In genomic region chr19:48303367-48303766, GRCh38 we compare ENCODE assay signal across 27 cellular contexts.
"Had no signal": no experiment of that assay in that cellular context is flagged by ENCODE, and none has a peak within 500 bp of the region (broad histone marks: within the 10 kb centered on the region; RNA-seq: fewer than 3 reads in every experiment).

No MANE protein-coding gene starts in this region.

- H3K9me3 Mint-ChIP-seq: mesothelial cell of epicardium, naive B cell, natural killer cell, nephron progenitor cell, neural progenitor cell had no signal

- H3K9me3 ChIP-seq: heart right ventricle, left lung, lower lobe of right lung, ovary, right atrium auricular region, right lobe of liver, stomach, testis, thyroid gland, transverse colon, upper lobe of left lung had no signal

- H3K36me3 Mint-ChIP-seq: mesothelial cell of epicardium, naive B cell, natural killer cell, neural progenitor cell had no signal

- H3K4me3 ChIP-seq: heart right ventricle, hepatocyte, left lung, lower lobe of right lung, neural progenitor cell, ovary, right atrium auricular region, right lobe of liver, smooth muscle cell, stomach, testis, thyroid gland, transverse colon, upper lobe of left lung had no signal

- H3K27ac Mint-ChIP-seq: mesothelial cell of epicardium, naive B cell, natural killer cell, nephron progenitor cell, neural progenitor cell, progenitor cell of endocrine pancreas had no signal

- H3K27me3 ChIP-seq: hepatocyte, left lung, neural progenitor cell, ovary, right atrium auricular region, right lobe of liver, stomach, testis, thyroid gland, transverse colon, upper lobe of left lung had no signal

- H3K4me3 Mint-ChIP-seq: mesothelial cell of epicardium, naive B cell, natural killer cell, nephron progenitor cell, neural progenitor cell had no signal

- H3K36me3 ChIP-seq: heart right ventricle, left lung, lower lobe of right lung, neural progenitor cell, ovary, right atrium auricular region, right lobe of liver, stomach, thyroid gland, transverse colon, upper lobe of left lung had no signal

- ATAC-seq: heart right ventricle, left colon, left lung, natural killer cell had no signal

- DNase-seq: heart right ventricle; left colon; left lung; lower lobe of right lung; mammary epithelial cell; mesendoderm; naive B cell; natural killer cell; nephron progenitor cell; ovary; stimulated activated CD4-positive, alpha-beta T cell treated with anti-CD3 and anti-CD28 coated beads, Interleukin-1b, Interleukin-23, amount 100 ng/mL, for 48 hours; stimulated activated CD4-positive, alpha-beta T cell treated with anti-CD3 and anti-CD28 coated beads, Interleukin-2, amount 100 ng/mL, for 48 hours; stimulated activated CD4-positive, alpha-beta T cell treated with anti-CD3 and anti-CD28 coated beads, Interleukin-4, amount 100 ng/mL, for 4 hours; stimulated activated CD8-positive, alpha-beta memory T cell treated with anti-CD3 and anti-CD28 coated beads, Interleukin-4, amount 100 ng/mL, for 48 hours; stimulated activated naive CD4-positive, alpha-beta T cell; stomach; testis; thyroid gland; transverse colon had no signal

- H2AFZ ChIP-seq: hepatocyte, neural progenitor cell had no signal

- H3K4me1 ChIP-seq: left lung, lower lobe of right lung, right atrium auricular region, right lobe of liver, stomach, testis, thyroid gland, transverse colon, upper lobe of left lung had no signal

- H3K4me1 Mint-ChIP-seq: mesothelial cell of epicardium, naive B cell, natural killer cell, neural progenitor cell had no signal

- H3K27ac ChIP-seq: heart right ventricle, hepatocyte, left lung, lower lobe of right lung, neural progenitor cell, ovary, right atrium auricular region, right lobe of liver, stomach, testis, thyroid gland, transverse colon, upper lobe of left lung had no signal

- H3K4me2 ChIP-seq: hepatocyte, neural progenitor cell, smooth muscle cell had no signal

- H3K9ac ChIP-seq: neural progenitor cell had no signal
